Comparison of ENCODE assay signal across 8 cellular contexts in genomic region chr20:58692579-58693225, GRCh38. TPM values are rescaled to one million over a fixed set of nuclear protein-coding genes. Genes with fewer than 3 reads are reported as not detected.
A peak's percentile ranks its signal among the peaks of the same experiment; 100 is the strongest.
DNase-seq lines count a peak whose midpoint lies in the region; ATAC-seq and TF ChIP-seq lines count a peak whose summit lies in the region.

A gene with protein sequence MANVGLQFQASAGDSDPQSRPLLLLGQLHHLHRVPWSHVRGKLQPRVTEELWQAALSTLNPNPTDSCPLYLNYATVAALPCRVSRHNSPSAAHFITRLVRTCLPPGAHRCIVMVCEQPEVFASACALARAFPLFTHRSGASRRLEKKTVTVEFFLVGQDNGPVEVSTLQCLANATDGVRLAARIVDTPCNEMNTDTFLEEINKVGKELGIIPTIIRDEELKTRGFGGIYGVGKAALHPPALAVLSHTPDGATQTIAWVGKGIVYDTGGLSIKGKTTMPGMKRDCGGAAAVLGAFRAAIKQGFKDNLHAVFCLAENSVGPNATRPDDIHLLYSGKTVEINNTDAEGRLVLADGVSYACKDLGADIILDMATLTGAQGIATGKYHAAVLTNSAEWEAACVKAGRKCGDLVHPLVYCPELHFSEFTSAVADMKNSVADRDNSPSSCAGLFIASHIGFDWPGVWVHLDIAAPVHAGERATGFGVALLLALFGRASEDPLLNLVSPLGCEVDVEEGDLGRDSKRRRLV (plus strand): TSS chr20:58692800. CDS start chr20:58692901, 101 bp downstream.

- ATAC-seq in HG03039 (IDR thresholded peaks at IDR 0.05; ENCODE audit: unreplicated experiment) = peak; percentile 72
- ATAC-seq in activated T-cell treated with anti-CD3 and anti-CD28 coated beads, Interleukin-2, amount 50 U/mL, for 72 hours (replicated peaks in 1 of 2) = peak; percentile 96 to 97

- DNase-seq in NCI-H146 (lab: John Stamatoyannopoulos, UW) = peak; percentile 71
- no peak for DNase-seq in NCI-H146 treated with DMSO at 0.1 percent for 48 hours (lab: John Stamatoyannopoulos, UW; ENCODE audit: unreplicated experiment)
- DNase-seq in NT2/D1 (ENCODE audit: low read depth, low spot score) = peak; percentile 68
- DNase-seq in activated T-cell treated with anti-CD3 and anti-CD28 coated beads, Interleukin-2, amount 50 U/mL, for 72 hours = peak; percentile 81 to 87
- peak; percentile 81 for DNase-seq in fibroblast of gingiva (ENCODE audit: low read depth)

- peaks cover 0 to 1% of the 10 kb centered on the region in 2 donors for H3K36me3 Mint-ChIP-seq in activated T-cell treated with anti-CD3 and anti-CD28 coated beads, Interleukin-2, amount 50 U/mL, for 72 hours (ENCODE audit: insufficient read depth in 2 of 2)
- peaks cover 3% of the 10 kb centered on the region for H3K36me3 Mint-ChIP-seq in nephron (ENCODE audit: low read depth)

- H3K9me3 ChIP-seq in NT2/D1 (ENCODE audit: insufficient read depth, low read length) = peaks cover 5% of the 10 kb centered on the region; the same call in 1 of the 2 replicates
- no peaks in the 10 kb centered on the region for H3K9me3 ChIP-seq in subcutaneous abdominal adipose tissue (ENCODE audit: control insufficient read depth in 5 of 5, low read length in 5 of 5)

- no peak within 1 kb of the TSS for H3K27ac Mint-ChIP-seq in activated T-cell treated with anti-CD3 and anti-CD28 coated beads, Interleukin-2, amount 50 U/mL, for 72 hours
- peak within 1 kb of the TSS in 2 of 3 experiments; percentile 38 to 57 for H3K27ac Mint-ChIP-seq in nephron

- H3K9ac ChIP-seq in NT2/D1 (ENCODE audit: insufficient read length, low read depth) (peak within 1 kb of the TSS; percentile 85), subcutaneous abdominal adipose tissue (ENCODE audit: low read length in 5 of 5) (peak within 1 kb of the TSS; percentile 81 to 93 (median 86))

- H3K4me3 Mint-ChIP-seq in activated T-cell treated with anti-CD3 and anti-CD28 coated beads, Interleukin-2, amount 50 U/mL, for 72 hours = peak within 1 kb of the TSS; percentile 70 to 81
- H3K4me3 Mint-ChIP-seq in nephron = peak within 1 kb of the TSS; percentile 69 to 80 (median 73)

- peak within 1 kb of the TSS; percentile 87 for H3K27ac ChIP-seq in subcutaneous abdominal adipose tissue (ENCODE audit: low read depth, low read length)

- H3K27me3 ChIP-seq in NT2/D1 (ENCODE audit: insufficient read depth, insufficient read length) (no peaks in the 10 kb centered on the region), subcutaneous abdominal adipose tissue (ENCODE audit: control insufficient read depth in 5 of 5, insufficient read depth in 4 of 5, low read length in 5 of 5) (no peaks in the 10 kb centered on the region)

- H3K9me3 Mint-ChIP-seq in activated T-cell treated with anti-CD3 and anti-CD28 coated beads, Interleukin-2, amount 50 U/mL, for 72 hours = no peaks in the 10 kb centered on the region
- H3K9me3 Mint-ChIP-seq in nephron = no peaks in the 10 kb centered on the region

- peaks cover 45% of the 10 kb centered on the region for H3K4me1 ChIP-seq in NT2/D1 (ENCODE audit: insufficient read depth, insufficient read length)
- peaks cover 2 to 41% (median 32%) of the 10 kb centered on the region in 5 donors for H3K4me1 ChIP-seq in subcutaneous abdominal adipose tissue (ENCODE audit: control insufficient read depth in 5 of 5, insufficient read depth in 5 of 5, low read length in 5 of 5)

- H3K4me1 Mint-ChIP-seq in activated T-cell treated with anti-CD3 and anti-CD28 coated beads, Interleukin-2, amount 50 U/mL, for 72 hours (ENCODE audit: low read depth) = peaks cover 6% of the 10 kb centered on the region
- peaks cover 31% of the 10 kb centered on the region for H3K4me1 Mint-ChIP-seq in nephron

- H3K4me3 ChIP-seq in NT2/D1 (ENCODE audit: insufficient read length, low read depth) (peak within 1 kb of the TSS; percentile 40), subcutaneous abdominal adipose tissue (ENCODE audit: low read depth in 1 of 5, low read length in 5 of 5) (peak within 1 kb of the TSS; percentile 59 to 69 (median 62))

- no peak for TF ChIP-seq CTCF in nephron (IDR thresholded peaks at IDR 0.05; ENCODE audit: unreplicated experiment in 3 of 3)

- H3K36me3 ChIP-seq in NT2/D1 (ENCODE audit: insufficient read depth, insufficient read length, low read length) = peaks cover 43% of the 10 kb centered on the region
- H3K36me3 ChIP-seq in subcutaneous abdominal adipose tissue (ENCODE audit: control insufficient read depth in 5 of 5, insufficient read depth in 5 of 5, low read length in 5 of 5) = peaks cover 0 to 31% (median 29%) of the 10 kb centered on the region in 5 donors

- H3K27me3 Mint-ChIP-seq in activated T-cell treated with anti-CD3 and anti-CD28 coated beads, Interleukin-2, amount 50 U/mL, for 72 hours (ENCODE audit: low read depth) = no peaks in the 10 kb centered on the region
- H3K27me3 Mint-ChIP-seq in nephron (ENCODE audit: low read depth) = no peaks in the 10 kb centered on the region

RNA-seq across cellular contexts. Expression of the gene that starts here (rescaled TPM):
- total RNA-seq in activated T-cell treated with anti-CD3 and anti-CD28 coated beads, Interleukin-2, amount 50 U/mL, for 72 hours = 10 to 100 TPM; 25.7 to 29.0 TPM
